ENCODE assay signal across 23 cellular contexts in the genomic region with DNA sequence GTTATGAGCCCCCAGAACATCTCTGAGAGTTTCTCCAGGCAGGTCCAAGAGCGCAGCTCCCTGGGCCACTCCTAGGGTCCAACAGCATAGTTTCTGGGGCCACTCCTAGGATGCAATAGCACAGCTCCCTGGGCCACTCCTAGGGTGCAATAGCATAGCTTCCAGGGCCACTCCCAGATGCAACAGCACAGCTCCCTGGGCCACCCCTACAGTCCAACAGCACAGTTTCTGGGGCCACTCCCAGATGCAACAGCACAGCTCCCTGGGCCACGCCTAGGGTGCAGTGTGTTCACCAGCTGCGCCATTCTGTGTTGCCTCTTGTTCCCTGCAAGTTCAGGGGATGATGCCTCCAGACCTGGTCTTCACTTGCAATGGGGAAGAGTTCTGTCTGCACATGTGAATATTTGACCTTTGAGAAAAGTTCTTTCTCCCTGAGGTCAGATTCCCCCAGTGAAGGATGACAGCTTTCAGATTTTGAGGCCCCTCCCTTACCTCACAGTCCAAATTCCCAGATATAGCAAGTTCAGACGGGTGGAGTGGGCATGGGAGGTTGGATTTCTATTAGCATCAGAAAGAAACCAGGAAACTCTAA. TPM values are rescaled to one million over a fixed set of nuclear protein-coding genes. Genes with fewer than 3 reads are reported as not detected.
"Had no signal": no experiment of that assay in that cellular context is flagged by ENCODE, and none has a peak within 500 bp of the region (broad histone marks: within the 10 kb centered on the region; RNA-seq: fewer than 3 reads in every experiment).

No MANE protein-coding gene starts in this region.

- H3K4me3 ChIP-seq: lung, ovary, prostate gland, thyroid gland had no signal

- H3K27ac ChIP-seq: ovary, prostate gland, thyroid gland had no signal

- H3K36me3 ChIP-seq: ovary, prostate gland, thyroid gland had no signal

- H3K27ac Mint-ChIP-seq: activated CD4-positive, alpha-beta T cell treated with anti-CD3 and anti-CD28 coated beads for 36 hours; activated T-helper 1 cell treated with anti-CD3 and anti-CD28 coated beads, Interleukin-12 subunit alpha, Interleukin-12 subunit beta, Interleukin-2, Interleukin-4 antibody, amounts not matched to agents 30 ng/mL and 10 ng/mL and 1 ng/mL, durations not matched to agents 14 hours and 24 hours and 36 hours; brain; natural killer cell treated with Interleukin-12 subunit alpha and Interleukin-12 subunit beta and Interleukin-15 and Interleukin-18, amount 100 ng/mL, for 72 hours had no signal

- H3K9me3 ChIP-seq: ovary, prostate gland, thyroid gland had no signal

- H3K27me3 ChIP-seq: ovary had no signal

- FAIRE-seq: frontal cortex had no signal

- ATAC-seq: activated CD4-positive, alpha-beta T cell treated with anti-CD3 and anti-CD28 coated beads for 36 hours; activated naive CD4-positive, alpha-beta T cell treated with anti-CD3 and anti-CD28 coated beads, Interleukin-2, amount 50 U/mL, for 72 hours; left cardiac atrium; natural killer cell treated with Interleukin-12 subunit alpha and Interleukin-12 subunit beta and Interleukin-15 and Interleukin-18, amount 100 ng/mL, for 72 hours; stimulated activated naive CD8-positive, alpha-beta T cell treated with anti-CD3 and anti-CD28 coated beads, Interleukin-15, Interleukin-2, amounts not matched to agents 100 U/mL and 50 U/mL, for 24 hours had no signal

- H3K4me3 Mint-ChIP-seq: activated CD4-positive, alpha-beta T cell treated with anti-CD3 and anti-CD28 coated beads for 36 hours; activated T-helper 1 cell treated with anti-CD3 and anti-CD28 coated beads, Interleukin-12 subunit alpha, Interleukin-12 subunit beta, Interleukin-2, Interleukin-4 antibody, amounts not matched to agents 30 ng/mL and 10 ng/mL and 1 ng/mL, durations not matched to agents 14 hours and 24 hours and 36 hours; brain; natural killer cell treated with Interleukin-12 subunit alpha and Interleukin-12 subunit beta and Interleukin-15 and Interleukin-18, amount 100 ng/mL, for 72 hours had no signal

- DNase-seq: activated CD4-positive, alpha-beta T cell treated with anti-CD3 and anti-CD28 coated beads for 36 hours; activated CD4-positive, alpha-beta T cell treated with anti-CD3 and anti-CD28 coated beads, Interleukin-2, amount 50 U/mL, for 4 hours; activated T-cell treated with anti-CD3 and anti-CD28 coated beads for 4 hours; caudate nucleus; dermis blood vessel endothelial cell; effector CD8-positive, alpha-beta T cell; hippocampal formation; left cardiac atrium; ovary; stimulated activated CD4-positive, alpha-beta T cell treated with anti-CD3 and anti-CD28 coated beads, Interleukin-4, amount 100 ng/mL, for 4 hours; stimulated activated naive CD8-positive, alpha-beta T cell treated with anti-CD3 and anti-CD28 coated beads, Interleukin-15, Interleukin-2, amounts not matched to agents 100 U/mL and 50 U/mL, for 24 hours; substantia nigra; T-helper 9 cell; thyroid gland had no signal

- H3K4me1 ChIP-seq: prostate gland had no signal

RNA-seq across cellular contexts. Expression of a gene that starts 43.0 kb away (rescaled TPM):
- total RNA-seq: activated CD4-positive, alpha-beta T cell treated with anti-CD3 and anti-CD28 coated beads for 36 hours; activated CD8-positive, alpha-beta memory T cell treated with anti-CD3 and anti-CD28 coated beads for 36 hours; activated naive CD4-positive, alpha-beta T cell treated with anti-CD3 and anti-CD28 coated beads, Interleukin-2, amount 50 U/mL, for 72 hours; activated T-helper 1 cell treated with anti-CD3 and anti-CD28 coated beads, Interleukin-12 subunit alpha, Interleukin-12 subunit beta, Interleukin-2, Interleukin-4 antibody, amounts not matched to agents 30 ng/mL and 10 ng/mL and 1 ng/mL, durations not matched to agents 14 hours and 24 hours and 36 hours; dermis blood vessel endothelial cell; frontal cortex; natural killer cell treated with Interleukin-12 subunit alpha and Interleukin-12 subunit beta and Interleukin-15 and Interleukin-18, amount 100 ng/mL, for 72 hours; prostate gland; T-helper 1 cell treated with Interleukin-12 subunit alpha and Interleukin-12 subunit beta and Interleukin-4 antibody, amounts not matched to agents 30 ng/mL and 1 ng/mL, for 36 hours had no signal
